Comparison of ENCODE assay signal across 8 cellular contexts in genomic region chr1:26111530-26112406, GRCh38.
DNase-seq lines count a peak whose midpoint lies in the region; ATAC-seq and TF ChIP-seq lines count a peak whose summit lies in the region.

PDIK1L (plus strand) TSS chr1:26111824; CDS start chr1:26114309, 2,485 bp downstream.

- ATAC-seq in GM19035 (IDR thresholded peaks at IDR 0.05; ENCODE audit: unreplicated experiment): peak; percentile 66
- ATAC-seq in HG03342 (IDR thresholded peaks at IDR 0.05; ENCODE audit: unreplicated experiment): peak; percentile 70

- no peak for TF ChIP-seq CTCF in cardiac fibroblast (IDR thresholded peaks at IDR 0.05; ENCODE audit: low read depth, low read length)

- DNase-seq in AG08396 (ENCODE audit: low spot score) (peak; percentile 97), NCI-H345 treated with DMSO at 0.1 percent for 48 hours (lab: John Stamatoyannopoulos, UW; ENCODE audit: unreplicated experiment) (peak; percentile 92), cardiac fibroblast (ENCODE audit: low read depth in 2 of 2) (peak; percentile 96 to 98), islet precursor cell (peak; percentile 95)
- peak; percentile 82 to 92 (median 90) for DNase-seq in activated CD4-positive, CD25-positive, alpha-beta regulatory T cell (lab: John Stamatoyannopoulos, UW)
- DNase-seq in stimulated activated CD4-positive, alpha-beta T cell treated with anti-CD3 and anti-CD28 coated beads, Interleukin-12 subunit alpha, Interleukin-12 subunit beta, amount 100 ng/mL, for 24 hours (ENCODE audit: low read depth in 2 of 2): peak; percentile 88

- H3K4me3 ChIP-seq in cardiac fibroblast (replicated peaks in 1 of 2; ENCODE audit: low read depth in 2 of 2, low read length in 2 of 2): peak within 1 kb of the TSS; percentile 77 to 100

Comparison
In these comparisons a context has a peak if more than half of its experiments do, and no peak if none do; other contexts are left out.
1. Peak in every context shown above with its lines: DNase-seq, ATAC-seq and H3K4me3 ChIP-seq.